Comparison of ENCODE assay signal across 3 cellular contexts in the genomic region with DNA sequence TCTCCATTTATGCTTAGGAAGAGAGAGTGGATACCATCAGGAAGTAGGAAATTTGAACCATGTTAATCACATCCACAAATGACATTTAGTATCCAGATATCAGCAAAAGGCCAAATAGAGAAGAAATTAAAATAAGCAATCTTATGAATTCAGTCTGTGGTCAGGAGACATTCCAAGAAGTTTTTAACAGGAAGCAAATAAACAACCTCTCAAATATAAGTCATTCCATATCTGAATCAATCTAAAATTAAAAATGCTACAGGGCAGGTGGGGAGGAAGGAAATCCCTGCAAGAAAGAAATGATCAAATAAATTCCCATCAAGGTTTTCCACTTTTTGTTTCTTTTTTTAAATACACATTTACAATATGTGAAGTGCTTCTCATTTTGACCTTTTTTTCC.
"Had no signal": no experiment of that assay in that cellular context is flagged by ENCODE, and none has a peak within 500 bp of the region (broad histone marks: within the 10 kb centered on the region; RNA-seq: fewer than 3 reads in every experiment).

No MANE protein-coding gene starts in this region.

- H3K4me3 ChIP-seq: GM12878 had no signal

- DNase-seq: GDM1, GF-D8 had no signal
